1 cellular context compared by ENCODE assay signal in genomic region chr4:172897046-172897445, GRCh38.
TF ChIP-seq lines count a peak whose summit lies in the region.

No MANE protein-coding gene starts in this region.

TF ChIP-seq in H1, 55 proteins besides CTCF, POLR2A, EP300 and RAD21 (continued from another document):
- no peak for TF ChIP-seq ATF3 (IDR thresholded peaks at IDR 0.05; ENCODE audit: insufficient read depth, low read depth, low read length)
- TF ChIP-seq SP2 (IDR thresholded peaks at IDR 0.05; ENCODE audit: low read length): no peak
- no peak for TF ChIP-seq E2F6 (IDR thresholded peaks at IDR 0.05)
- no peak for TF ChIP-seq BRCA1 (IDR thresholded peaks at IDR 0.05; ENCODE audit: low read depth, low read length)
- no peak for TF ChIP-seq GABPA (IDR thresholded peaks at IDR 0.05; ENCODE audit: borderline replicate concordance, insufficient read depth, low read length)
- TF ChIP-seq EGR1 (IDR thresholded peaks at IDR 0.05; ENCODE audit: borderline replicate concordance, low read depth, low read length): no peak
- TF ChIP-seq SIN3A (conservative IDR thresholded peaks at IDR 0.05 in 1 of 2, IDR thresholded peaks at IDR 0.05 in 1 of 2; ENCODE audit: low read depth in 1 of 2, low read length in 2 of 2): no peak
